ENCODE assay signal across 9 cellular contexts in the genomic region with DNA sequence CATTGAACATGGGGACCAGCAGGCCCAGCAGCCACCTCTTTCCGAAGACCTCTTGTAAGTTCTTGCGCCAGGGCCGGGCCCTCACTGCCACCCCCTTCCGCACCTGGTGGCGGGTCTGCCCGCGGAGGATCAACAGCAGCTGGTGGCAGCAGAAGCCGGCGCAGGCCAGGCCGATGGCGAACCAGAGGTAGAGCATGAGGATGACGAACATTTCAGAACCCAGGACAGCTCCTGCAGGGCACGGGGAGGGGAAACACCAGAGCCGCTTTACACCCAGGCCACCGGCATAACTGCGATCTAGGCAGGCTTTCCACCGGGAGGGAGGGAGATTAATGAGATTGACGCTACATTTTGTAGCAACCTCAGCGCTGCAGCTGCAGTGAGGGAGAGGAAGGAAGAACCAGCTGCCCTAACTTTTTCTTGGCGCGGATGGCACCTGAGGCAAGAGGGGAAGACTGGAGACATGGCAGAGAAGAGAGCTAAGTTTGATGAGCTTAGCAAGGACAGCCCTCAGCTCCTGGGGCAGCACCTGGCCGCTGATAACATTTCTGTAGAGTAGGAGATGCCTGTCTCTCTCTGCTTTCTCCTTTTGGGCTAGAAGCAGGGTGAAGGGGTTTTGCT. TPM values are rescaled to one million over a fixed set of nuclear protein-coding genes. Genes with fewer than 3 reads are reported as not detected.
DNase-seq lines count a peak whose midpoint lies in the region; ATAC-seq and TF ChIP-seq lines count a peak whose summit lies in the region.
"Had no signal": no experiment of that assay in that cellular context is flagged by ENCODE, and none has a peak within 500 bp of the region (broad histone marks: within the 10 kb centered on the region; RNA-seq: fewer than 3 reads in every experiment).

No MANE protein-coding gene starts in this region.

- no peaks in the 10 kb centered on the region for H3K9me3 Mint-ChIP-seq in activated T-cell treated with anti-CD3 and anti-CD28 coated beads, Interleukin-2, amount 50 U/mL, for 24 hours
- H3K9me3 Mint-ChIP-seq in glutamatergic neuron (ENCODE audit: unreplicated experiment), result peaks cover 9% of the 10 kb centered on the region

- no peaks in the 10 kb centered on the region for H3K9me3 ChIP-seq in MG63
- H3K9me3 ChIP-seq: Peyer's patch had no signal

- peak; percentile 24 for DNase-seq in MG63
- DNase-seq in activated T-cell treated with anti-CD3 and anti-CD28 coated beads, Interleukin-2, amount 50 U/mL, for 24 hours, result peak; percentile 67
- DNase-seq in glutamatergic neuron, result no peak
- peak; percentile 15 for DNase-seq in smooth muscle cell of the brain vasculature (ENCODE audit: low read depth, low spot score)
- DNase-seq in NCI-H2227 (lab: John Stamatoyannopoulos, UW; ENCODE audit: unreplicated experiment), result no peak
- no peak for DNase-seq in SW 1271 (lab: John Stamatoyannopoulos, UW)
- no peak for DNase-seq in COLO668 (lab: John Stamatoyannopoulos, UW; ENCODE audit: unreplicated experiment)

- no peak overlapping the region for H3K27ac Mint-ChIP-seq in activated T-cell treated with anti-CD3 and anti-CD28 coated beads, Interleukin-2, amount 50 U/mL, for 24 hours
- peak overlapping the region; percentile 45 for H3K27ac Mint-ChIP-seq in glutamatergic neuron (ENCODE audit: unreplicated experiment)

- ATAC-seq in GM19463 (IDR thresholded peaks at IDR 0.05; ENCODE audit: unreplicated experiment), result peak; percentile 76

- H3K27me3 Mint-ChIP-seq in activated T-cell treated with anti-CD3 and anti-CD28 coated beads, Interleukin-2, amount 50 U/mL, for 24 hours, result peaks cover 74% of the 10 kb centered on the region
- H3K27me3 Mint-ChIP-seq in glutamatergic neuron (ENCODE audit: unreplicated experiment), result peaks cover 13% of the 10 kb centered on the region

- no peaks in the 10 kb centered on the region for H3K36me3 ChIP-seq in MG63
- H3K36me3 ChIP-seq: Peyer's patch had no signal

- H3K4me3 Mint-ChIP-seq in activated T-cell treated with anti-CD3 and anti-CD28 coated beads, Interleukin-2, amount 50 U/mL, for 24 hours, result no peak overlapping the region
- H3K4me3 Mint-ChIP-seq in glutamatergic neuron (ENCODE audit: unreplicated experiment), result peak overlapping the region; percentile 26

- peaks cover 3% of the 10 kb centered on the region for H3K4me1 Mint-ChIP-seq in activated T-cell treated with anti-CD3 and anti-CD28 coated beads, Interleukin-2, amount 50 U/mL, for 24 hours (ENCODE audit: low read depth)
- peaks cover 28% of the 10 kb centered on the region for H3K4me1 Mint-ChIP-seq in glutamatergic neuron (ENCODE audit: low read depth, unreplicated experiment)

- no peak for TF ChIP-seq CTCF in glutamatergic neuron (IDR thresholded peaks at IDR 0.05; ENCODE audit: partially characterized antibody, unreplicated experiment)

- no peak overlapping the region for H3K4me3 ChIP-seq in MG63
- H3K4me3 ChIP-seq: Peyer's patch had no signal

- H3K27me3 ChIP-seq in MG63, result peaks cover 3% of the 10 kb centered on the region; the same call in 1 of the 2 replicates

- no peaks in the 10 kb centered on the region for H3K36me3 Mint-ChIP-seq in activated T-cell treated with anti-CD3 and anti-CD28 coated beads, Interleukin-2, amount 50 U/mL, for 24 hours (ENCODE audit: low read depth)
- no peaks in the 10 kb centered on the region for H3K36me3 Mint-ChIP-seq in glutamatergic neuron (ENCODE audit: unreplicated experiment)

RNA-seq across cellular contexts. Expression of gene ZDHHC22, which starts 7.8 kb away (rescaled TPM):
- total RNA-seq in MG63 (2014; rRNA removed; shearing (Covaris generic); ENCODE audit: low replicate concordance), result not detected in 2 replicates
- total RNA-seq in glutamatergic neuron (ENCODE audit: unreplicated experiment), result 77.3 TPM

RNA-seq across cellular contexts. Expression of gene CIPC, which starts 35.8 kb away (rescaled TPM):
- total RNA-seq in MG63 (2014; rRNA removed; shearing (Covaris generic); ENCODE audit: low replicate concordance), result 17.1 and 32.1 TPM in 2 replicates
- 22.3 TPM for total RNA-seq in glutamatergic neuron (ENCODE audit: unreplicated experiment)

RNA-seq across cellular contexts. Expression of gene TMEM63C, which starts 47.8 kb away (rescaled TPM):
- not detected in 2 replicates for total RNA-seq in MG63 (2014; rRNA removed; shearing (Covaris generic); ENCODE audit: low replicate concordance)
- total RNA-seq in glutamatergic neuron (ENCODE audit: unreplicated experiment), result 39.9 TPM

Comparison
In these comparisons a context has a peak if more than half of its experiments do, and no peak if none do; other contexts are left out.
1. DNase-seq: peak in MG63 (single experiment), activated T-cell treated with anti-CD3 and anti-CD28 coated beads, Interleukin-2, amount 50 U/mL, for 24 hours (single experiment) and smooth muscle cell of the brain vasculature (single experiment); none in glutamatergic neuron (single experiment), NCI-H2227 (single experiment), SW 1271 (0 of 2) and COLO668 (single experiment).
2. RNA of gene ZDHHC22, which starts 7.8 kb away (total RNA-seq): 77.3 TPM in glutamatergic neuron (single experiment); not detected in MG63; every median in the first group is over 10 times any median in the second.
3. RNA of gene TMEM63C, which starts 47.8 kb away (total RNA-seq): 39.9 TPM in glutamatergic neuron (single experiment); not detected in MG63; every median in the first group is over 10 times any median in the second.